10 cellular contexts compared by ENCODE assay signal in the genomic region with DNA sequence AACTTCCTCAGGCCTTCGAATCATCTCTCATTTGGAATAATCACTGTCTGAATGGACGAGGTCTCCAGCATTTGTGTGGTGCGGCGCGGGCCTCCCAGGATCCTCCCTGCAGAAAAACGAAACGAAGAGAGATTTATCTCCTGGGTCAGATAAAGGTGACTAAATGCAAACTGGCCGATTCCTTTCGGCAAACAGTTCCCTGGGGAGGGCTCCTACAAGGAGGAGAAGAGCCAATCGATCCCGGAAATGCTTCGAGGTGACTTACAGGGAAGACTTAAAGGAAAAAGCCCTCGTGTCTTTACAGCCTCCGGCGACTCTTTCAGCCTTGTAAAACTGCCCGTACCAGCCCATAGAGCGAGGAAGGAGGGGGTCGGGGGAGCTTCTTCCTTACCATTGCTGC.
"Had no signal": no experiment of that assay in that cellular context is flagged by ENCODE, and none has a peak within 500 bp of the region (broad histone marks: within the 10 kb centered on the region; RNA-seq: fewer than 3 reads in every experiment).

No MANE protein-coding gene starts in this region.

- H3K9me3 ChIP-seq: ascending aorta, lower lobe of right lung, testis had no signal

- H3K27ac Mint-ChIP-seq: activated CD4-positive, alpha-beta memory T cell treated with anti-CD3 and anti-CD28 coated beads for 36 hours; natural killer cell treated with Interleukin-12 subunit alpha and Interleukin-12 subunit beta and Interleukin-15 and Interleukin-18, amount 100 ng/mL, for 72 hours; stimulated activated naive CD8-positive, alpha-beta T cell treated with anti-CD3 and anti-CD28 coated beads, Interleukin-15, Interleukin-2, amounts not matched to agents 100 ng/mL and 50 ng/mL, for 24 hours had no signal

- H3K27ac ChIP-seq: ascending aorta, heart right ventricle, lower lobe of right lung, testis had no signal

- H3K27me3 ChIP-seq: ascending aorta, heart right ventricle, testis had no signal

- DNase-seq: activated CD4-positive, alpha-beta memory T cell treated with anti-CD3 and anti-CD28 coated beads for 36 hours; activated CD4-positive, alpha-beta T cell treated with anti-CD3 and anti-CD28 coated beads for 1 hour; heart right ventricle; lower lobe of right lung; stimulated activated CD4-positive, alpha-beta T cell treated with anti-CD3 and anti-CD28 coated beads, Interleukin-4, amount 100 ng/mL, for 1 hour; stimulated activated CD8-positive, alpha-beta memory T cell treated with anti-CD3 and anti-CD28 coated beads, Interleukin-4, amount 100 ng/mL, for 48 hours; testis had no signal

- H3K27me3 Mint-ChIP-seq: activated CD4-positive, alpha-beta memory T cell treated with anti-CD3 and anti-CD28 coated beads for 36 hours; natural killer cell treated with Interleukin-12 subunit alpha and Interleukin-12 subunit beta and Interleukin-15 and Interleukin-18, amount 100 ng/mL, for 72 hours; stimulated activated naive CD8-positive, alpha-beta T cell treated with anti-CD3 and anti-CD28 coated beads, Interleukin-15, Interleukin-2, amounts not matched to agents 100 ng/mL and 50 ng/mL, for 24 hours had no signal

- H3K4me3 ChIP-seq: ascending aorta, heart right ventricle, lower lobe of right lung, testis had no signal

- H3K9me3 Mint-ChIP-seq: natural killer cell treated with Interleukin-12 subunit alpha and Interleukin-12 subunit beta and Interleukin-15 and Interleukin-18, amount 100 ng/mL, for 72 hours; stimulated activated naive CD8-positive, alpha-beta T cell treated with anti-CD3 and anti-CD28 coated beads, Interleukin-15, Interleukin-2, amounts not matched to agents 100 ng/mL and 50 ng/mL, for 24 hours had no signal

- H3K4me3 Mint-ChIP-seq: activated CD4-positive, alpha-beta memory T cell treated with anti-CD3 and anti-CD28 coated beads for 36 hours; natural killer cell treated with Interleukin-12 subunit alpha and Interleukin-12 subunit beta and Interleukin-15 and Interleukin-18, amount 100 ng/mL, for 72 hours; stimulated activated naive CD8-positive, alpha-beta T cell treated with anti-CD3 and anti-CD28 coated beads, Interleukin-15, Interleukin-2, amounts not matched to agents 100 ng/mL and 50 ng/mL, for 24 hours had no signal

- H3K36me3 Mint-ChIP-seq: natural killer cell treated with Interleukin-12 subunit alpha and Interleukin-12 subunit beta and Interleukin-15 and Interleukin-18, amount 100 ng/mL, for 72 hours had no signal

- H3K4me1 ChIP-seq: ascending aorta, lower lobe of right lung, testis had no signal

- ATAC-seq: heart right ventricle; lower lobe of right lung; natural killer cell treated with Interleukin-12 subunit alpha and Interleukin-12 subunit beta and Interleukin-15 and Interleukin-18, amount 100 ng/mL, for 72 hours had no signal
